ENCODE assay signal across 8 cellular contexts in genomic region chr5:139660916-139661814, GRCh38. TPM values are rescaled to one million over a fixed set of nuclear protein-coding genes. Genes with fewer than 3 reads are reported as not detected.
DNase-seq lines count a peak whose midpoint lies in the region; ATAC-seq and TF ChIP-seq lines count a peak whose summit lies in the region.

No MANE protein-coding gene starts in this region.

- peak; percentile 87 to 88 for ATAC-seq in natural killer cell treated with Interleukin-12 subunit alpha and Interleukin-12 subunit beta and Interleukin-15 and Interleukin-18, amount 100 ng/mL, for 72 hours
- ATAC-seq in GM18520 (IDR thresholded peaks at IDR 0.05; ENCODE audit: unreplicated experiment) = no peak
- ATAC-seq in GM21526 (IDR thresholded peaks at IDR 0.05; ENCODE audit: low FRiP score, unreplicated experiment) = no peak

- no peak overlapping the region for H3K4me3 ChIP-seq in Caco-2 (ENCODE audit: low read depth, low read length)
- H3K4me3 ChIP-seq in SJSA1 = no peak overlapping the region

- no peak overlapping the region for H2BK15ac ChIP-seq in H9 (ENCODE audit: low read depth, low read length)

- H3K36me3 ChIP-seq in Caco-2 (ENCODE audit: control insufficient read depth, insufficient read depth, low read length) = peaks cover 4% of the 10 kb centered on the region
- H3K36me3 ChIP-seq in SJSA1 = peaks cover 26% of the 10 kb centered on the region

- peaks cover 3% of the 10 kb centered on the region for H4K20me1 ChIP-seq in H9 (ENCODE audit: control insufficient read depth, insufficient read depth, insufficient read length)

- no peak overlapping the region for H3K18ac ChIP-seq in H9 (ENCODE audit: insufficient read length, low read depth, low read length)

- H2AK5ac ChIP-seq in H9 (ENCODE audit: insufficient read length, low read length) = no peak overlapping the region

- H3K56ac ChIP-seq in H9 (ENCODE audit: insufficient read length, low read depth, low read length) = no peak overlapping the region

- no peak overlapping the region for H3T11ph ChIP-seq in H9 (ENCODE audit: low read length)

- no peak overlapping the region for H3K4me2 ChIP-seq in H9 (ENCODE audit: insufficient read depth, insufficient read length, low read length)

- CTCF ChIA-PET in Caco-2 (lab: Charles Lee) = interaction anchor here (2.2 kb wide), 1 partner anchor 13 kb away, joined by 7 read pairs; the partner anchor contains the start of gene CXXC5

- no TSS peak for BruUV-seq in Caco-2 (replicated peaks; lab: Mats Ljungman, UMichigan)

- no peaks in the 10 kb centered on the region for H3K9me3 ChIP-seq in Caco-2
- no peaks in the 10 kb centered on the region for H3K9me3 ChIP-seq in H9 (ENCODE audit: control insufficient read depth, low read depth, low read length)
- no peaks in the 10 kb centered on the region for H3K9me3 ChIP-seq in SJSA1 (replicated peaks)

- no peak overlapping the region for H2BK12ac ChIP-seq in H9 (ENCODE audit: insufficient read length, low read depth, low read length)

- H3K4me1 ChIP-seq in Caco-2 = peaks cover 35% of the 10 kb centered on the region
- peaks cover 26% of the 10 kb centered on the region for H3K4me1 ChIP-seq in H9 (ENCODE audit: insufficient read depth, low read length)
- H3K4me1 ChIP-seq in SJSA1 (replicated peaks) = peaks cover 57% of the 10 kb centered on the region

- no CpG with 5 or more reads among the region's 41 CpGs for WGBS in H9 (ENCODE audit: extremely low coverage, insufficient read length, low lambda C conversion rate)

- H2BK5ac ChIP-seq in H9 (ENCODE audit: insufficient read length, low read length) = no peak overlapping the region

- H3K4me3 Mint-ChIP-seq in Caco-2 (ENCODE audit: unreplicated experiment) (no peak overlapping the region), H9 (peak overlapping the region in 1 of 2 experiments; percentile 22; a peak in 1 of 5 replicates)
- peak overlapping the region; percentile 63 for H3K4me3 Mint-ChIP-seq in natural killer cell treated with Interleukin-12 subunit alpha and Interleukin-12 subunit beta and Interleukin-15 and Interleukin-18, amount 100 ng/mL, for 72 hours

- H3K27ac Mint-ChIP-seq in Caco-2 (ENCODE audit: unreplicated experiment) (peak overlapping the region; percentile 64), H9 (peak overlapping the region in 2 of 3 experiments; percentile 80 to 89; a peak in 3 of 7 replicates)
- peak overlapping the region; percentile 76 to 92 for H3K27ac Mint-ChIP-seq in natural killer cell treated with Interleukin-12 subunit alpha and Interleukin-12 subunit beta and Interleukin-15 and Interleukin-18, amount 100 ng/mL, for 72 hours

- DNase-seq in Caco-2 (no peak), H9 (no peak), SJSA1 (ENCODE audit: low read depth in 1 of 2, low spot score in 2 of 2) (peak; percentile 93 to 98), erythroblast (lab: John Stamatoyannopoulos, UW) (peak; percentile 94 to 97)
- peak; percentile 87 for DNase-seq in natural killer cell treated with Interleukin-12 subunit alpha and Interleukin-12 subunit beta and Interleukin-15 and Interleukin-18, amount 100 ng/mL, for 72 hours (ENCODE audit: low spot score)
- no peak for DNase-seq in central memory CD4-positive, alpha-beta T cell

- TF ChIP-seq POLR2A in erythroblast (IDR thresholded peaks at IDR 0.05; ENCODE audit: low read length) = peak; percentile 58

- H3K79me2 ChIP-seq in H9 (ENCODE audit: insufficient read depth, low read length) = peaks cover 57% of the 10 kb centered on the region; the same call in 1 of the 2 replicates

- intact Hi-C loops in Caco-2 (cut with micrococcal nuclease; ENCODE audit: unreplicated experiment) = no loop called here

- H3K79me1 ChIP-seq in H9 (ENCODE audit: insufficient read depth, low read depth, low read length, poor library complexity, severe bottlenecking) = peaks cover 13% of the 10 kb centered on the region

- no peak overlapping the region for H4K8ac ChIP-seq in H9 (replicated peaks; ENCODE audit: insufficient read length, low read depth, low read length)

- H3K36me3 Mint-ChIP-seq in Caco-2 (ENCODE audit: insufficient read depth, unreplicated experiment) = peaks cover 34% of the 10 kb centered on the region
- H3K36me3 Mint-ChIP-seq in H9 (ENCODE audit: insufficient read depth in 1 of 3, low read depth in 3 of 3) = peaks cover 0 to 19% (median 0%) of the 10 kb centered on the region in 3 experiments; a peak in 3 of 7 replicates
- H3K36me3 Mint-ChIP-seq in natural killer cell treated with Interleukin-12 subunit alpha and Interleukin-12 subunit beta and Interleukin-15 and Interleukin-18, amount 100 ng/mL, for 72 hours = no peaks in the 10 kb centered on the region

- no peak overlapping the region for H3K27ac ChIP-seq in H9 (ENCODE audit: insufficient read length, low read depth, low read length)
- peak overlapping the region; percentile 60 for H3K27ac ChIP-seq in SJSA1

- H3K4me1 Mint-ChIP-seq in Caco-2 (ENCODE audit: low read depth, unreplicated experiment) (peaks cover 24% of the 10 kb centered on the region), H9 (peaks cover 49 to 60% of the 10 kb centered on the region in 2 experiments)
- peaks cover 41 to 62% of the 10 kb centered on the region in 2 donors for H3K4me1 Mint-ChIP-seq in natural killer cell treated with Interleukin-12 subunit alpha and Interleukin-12 subunit beta and Interleukin-15 and Interleukin-18, amount 100 ng/mL, for 72 hours (ENCODE audit: low read depth in 2 of 2)

- no peak overlapping the region for H3K9ac ChIP-seq in H9 (ENCODE audit: extremely low read depth, insufficient read length, low read length)

- POLR2A ChIA-PET in Caco-2 (lab: Charles Lee) = no interaction called here

- H2BK20ac ChIP-seq in H9 (ENCODE audit: low read depth, low read length, poor library complexity, severe bottlenecking) = no peak overlapping the region

- H2AFZ ChIP-seq in H9 (ENCODE audit: low read length) = no peak overlapping the region

- H3K14ac ChIP-seq in H9 (ENCODE audit: insufficient read depth, low read length) = no peak overlapping the region; the same call in 1 of the 2 replicates

- no peak overlapping the region for H4K91ac ChIP-seq in H9 (ENCODE audit: insufficient read length, low read depth, low read length)

- no peak overlapping the region for H4K5ac ChIP-seq in H9 (ENCODE audit: insufficient read length, low read depth, low read length)

- H3K27me3 Mint-ChIP-seq in Caco-2 (ENCODE audit: insufficient read depth, unreplicated experiment) = no peaks in the 10 kb centered on the region
- H3K27me3 Mint-ChIP-seq in H9 (ENCODE audit: low read depth) = no peaks in the 10 kb centered on the region
- H3K27me3 Mint-ChIP-seq in natural killer cell treated with Interleukin-12 subunit alpha and Interleukin-12 subunit beta and Interleukin-15 and Interleukin-18, amount 100 ng/mL, for 72 hours = no peaks in the 10 kb centered on the region

- no peak overlapping the region for H3K4ac ChIP-seq in H9 (ENCODE audit: low read depth, low read length)

- H3K23ac ChIP-seq in H9 (ENCODE audit: insufficient read length, low read depth, low read length) = no peak overlapping the region

- no peak for TF ChIP-seq CTCF in Caco-2 (IDR thresholded peaks at IDR 0.05; ENCODE audit: insufficient read depth in 1 of 2, low read depth in 1 of 2, low read length in 1 of 2, severe bottlenecking in 1 of 2, unreplicated experiment in 1 of 2)
- no peak for TF ChIP-seq CTCF in H9 (conservative IDR thresholded peaks at IDR 0.05)

- peaks cover 4% of the 10 kb centered on the region for H3K23me2 ChIP-seq in H9 (ENCODE audit: insufficient read length, low read depth, low read length, poor library complexity, severe bottlenecking)

- no peak overlapping the region for H2BK120ac ChIP-seq in H9 (ENCODE audit: low read depth, low read length, poor library complexity, severe bottlenecking)

- H3K27me3 ChIP-seq in Caco-2 (replicated peaks; ENCODE audit: control insufficient read depth, insufficient read depth, low read length) (no peaks in the 10 kb centered on the region), H9 (ENCODE audit: insufficient read depth, low read length) (no peaks in the 10 kb centered on the region), SJSA1 (replicated peaks) (no peaks in the 10 kb centered on the region)

- H3K9me3 Mint-ChIP-seq in Caco-2 (ENCODE audit: unreplicated experiment) (no peaks in the 10 kb centered on the region), H9 (no peaks in the 10 kb centered on the region)
- no peaks in the 10 kb centered on the region for H3K9me3 Mint-ChIP-seq in natural killer cell treated with Interleukin-12 subunit alpha and Interleukin-12 subunit beta and Interleukin-15 and Interleukin-18, amount 100 ng/mL, for 72 hours

RNA-seq across cellular contexts. Expression of gene CXXC5, which starts 13.0 kb away (rescaled TPM):
- total RNA-seq in Caco-2 (2022) (79.5 and 92.3 TPM in 2 replicates), H9 (2021) (105 and 107 TPM in 2 replicates)
- total RNA-seq in SJSA1 (2014; rRNA removed; shearing (Covaris generic)) = 101 and 114 TPM in 2 replicates
- total RNA-seq in natural killer cell treated with Interleukin-12 subunit alpha and Interleukin-12 subunit beta and Interleukin-15 and Interleukin-18, amount 100 ng/mL, for 72 hours = 1 to 10 TPM; 4.7 to 9.0 TPM

Comparison
In these comparisons a context has a peak if more than half of its experiments do, and no peak if none do; other contexts are left out.
1. DNase-seq: peak in SJSA1 (2 of 2), erythroblast (2 of 2) and natural killer cell treated with Interleukin-12 subunit alpha and Interleukin-12 subunit beta and Interleukin-15 and Interleukin-18, amount 100 ng/mL, for 72 hours (single experiment); none in Caco-2 (0 of 2), H9 (single experiment) and central memory CD4-positive, alpha-beta T cell (single experiment).
2. ATAC-seq: peak in natural killer cell treated with Interleukin-12 subunit alpha and Interleukin-12 subunit beta and Interleukin-15 and Interleukin-18, amount 100 ng/mL, for 72 hours (2 of 2); none in GM18520 (single experiment) and GM21526 (single experiment).
3. Peak in every context shown above with its lines, with median percentiles within 50 percentile points of each other: H3K27ac Mint-ChIP-seq.